ENCODE assay signal across 13 cellular contexts in genomic region chr2:234514873-234515638, GRCh38.
"Had no signal": no experiment of that assay in that cellular context is flagged by ENCODE, and none has a peak within 500 bp of the region (broad histone marks: within the 10 kb centered on the region; RNA-seq: fewer than 3 reads in every experiment).

No MANE protein-coding gene starts in this region.

- DNase-seq: activated CD4-positive, alpha-beta T cell treated with anti-CD3 and anti-CD28 coated beads for 1 hour; activated CD4-positive, alpha-beta T cell treated with anti-CD3 and anti-CD28 coated beads, Interleukin-2, amount 50 U/mL, for 48 hours; activated gamma-delta T cell; activated T-cell treated with anti-CD3 and anti-CD28 coated beads, Interleukin-2, amount 50 U/mL, for 48 hours; islet precursor cell; naive thymus-derived CD8-positive, alpha-beta T cell; nucleus accumbens; stimulated activated CD4-positive, alpha-beta T cell treated with anti-CD3 and anti-CD28 coated beads, Interleukin-2, amount 100 ng/mL, for 48 hours; stimulated activated naive B cell treated with anti-CD40 and anti-IgM and Interleukin-4, amounts not matched to agents 10 μg/mL and 1 μg/mL and 100 μg/mL, for 72 hours; T-cell; T-helper 9 cell; transverse colon had no signal

- H3K4me3 ChIP-seq: cardiac muscle cell, transverse colon had no signal

- H3K27me3 ChIP-seq: cardiac muscle cell, transverse colon had no signal

- H3K36me3 ChIP-seq: cardiac muscle cell, transverse colon had no signal

- H3K27ac ChIP-seq: cardiac muscle cell, transverse colon had no signal

- ATAC-seq: naive thymus-derived CD8-positive, alpha-beta T cell; stimulated activated naive B cell treated with anti-CD40 and anti-IgM and Interleukin-4, amounts not matched to agents 10 μg/mL and 1 μg/mL and 100 μg/mL, for 72 hours; T-cell had no signal

- H3K4me1 ChIP-seq: transverse colon had no signal
